ENCODE assay signal across 8 cellular contexts in the genomic region with DNA sequence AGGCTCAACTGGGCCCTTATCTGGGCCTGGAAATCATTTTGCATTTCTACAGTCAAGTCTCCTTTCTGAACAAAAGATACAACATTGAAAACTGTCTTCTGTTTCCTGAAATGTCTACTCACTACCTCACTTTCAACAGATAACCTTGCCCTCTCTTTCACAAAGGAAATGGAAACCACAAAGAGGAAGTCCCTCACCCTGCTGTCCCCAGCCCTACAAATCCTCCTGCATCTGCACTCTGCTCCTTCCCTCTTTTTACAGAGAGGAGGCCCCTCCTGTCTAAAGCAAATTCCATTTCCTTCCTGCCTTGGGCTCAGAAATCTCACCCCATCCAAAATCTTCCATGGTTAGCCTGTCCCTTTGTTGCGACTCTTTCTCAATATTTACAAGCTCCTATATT. TPM values are rescaled to one million over a fixed set of nuclear protein-coding genes. Genes with fewer than 3 reads are reported as not detected.
DNase-seq lines count a peak whose midpoint lies in the region; ATAC-seq and TF ChIP-seq lines count a peak whose summit lies in the region.

No MANE protein-coding gene starts in this region.

- CTCF ChIA-PET in naive thymus-derived CD4-positive, alpha-beta T cell (lab: Charles Lee) = interaction anchor here (1.0 kb wide), 1 partner anchor 70 kb away, joined by 3 read pairs; no protein-coding TSS in a partner anchor

- peak; percentile 95 for ATAC-seq in HG02798 (IDR thresholded peaks at IDR 0.05; ENCODE audit: poor library complexity, unreplicated experiment)
- ATAC-seq in naive thymus-derived CD4-positive, alpha-beta T cell = peak; percentile 91

- H3K27ac ChIP-seq in naive thymus-derived CD4-positive, alpha-beta T cell (ENCODE audit: low read depth, low read length) = peak overlapping the region; percentile 26
- no peak overlapping the region for H3K27ac ChIP-seq in colonic mucosa

- POLR2A ChIA-PET in naive thymus-derived CD4-positive, alpha-beta T cell (lab: Charles Lee) = no interaction called here

- in situ Hi-C loops in GM13977 (cut with MboI; ENCODE audit: low pct_unique_long_range_greater_than_20kb, low sequenced_read_pairs, unreplicated experiment) = no loop called here

- no peaks in the 10 kb centered on the region for H3K27me3 Mint-ChIP-seq in activated CD4-positive, alpha-beta T cell treated with anti-CD3 and anti-CD28 coated beads, Interleukin-2, amount 10 ng/mL, durations not matched to agents 24 days and 14 days
- no peaks in the 10 kb centered on the region for H3K27me3 Mint-ChIP-seq in naive thymus-derived CD4-positive, alpha-beta T cell

- TF ChIP-seq CTCF in GM13977 (IDR thresholded peaks at IDR 0.05; ENCODE audit: extremely low read depth, insufficient read depth, missing control alignments) (no peak), colonic mucosa (IDR thresholded peaks at IDR 0.05) (no peak)

- peak overlapping the region; percentile 25 for H3K4me3 ChIP-seq in naive thymus-derived CD4-positive, alpha-beta T cell (ENCODE audit: low read length)
- H3K4me3 ChIP-seq in colonic mucosa = no peak overlapping the region

- H3K27me3 ChIP-seq in naive thymus-derived CD4-positive, alpha-beta T cell (ENCODE audit: control insufficient read depth in 2 of 2, insufficient read depth in 2 of 2, low read length in 2 of 2) = no peaks in the 10 kb centered on the region
- no peaks in the 10 kb centered on the region for H3K27me3 ChIP-seq in colonic mucosa

- intact Hi-C loops in activated CD4-positive, alpha-beta T cell treated with anti-CD3 and anti-CD28 coated beads, Interleukin-2, amount 10 ng/mL, durations not matched to agents 24 days and 14 days (cut with micrococcal nuclease) = loop anchor here (1.0 kb wide), 2 partner anchors 9 to 222 kb away; no protein-coding TSS in a partner anchor
- intact Hi-C loops in naive thymus-derived CD4-positive, alpha-beta T cell (cut with micrococcal nuclease) = loop anchor here (1.0 to 5.0 kb wide), 4 partner anchors 10 to 572 kb away; partner anchors contain the start of gene RPGR (in 1 of the 2)
- intact Hi-C loops in colonic mucosa (cut with DNase I) = loop anchor here (5.0 kb wide), 1 partner anchor 417 kb away; no protein-coding TSS in a partner anchor

- H3K9me3 Mint-ChIP-seq in activated CD4-positive, alpha-beta T cell treated with anti-CD3 and anti-CD28 coated beads, Interleukin-2, amount 10 ng/mL, durations not matched to agents 24 days and 14 days = peaks cover 2% of the 10 kb centered on the region
- peaks cover 0 to 13% (median 0%) of the 10 kb centered on the region in 11 donors for H3K9me3 Mint-ChIP-seq in naive thymus-derived CD4-positive, alpha-beta T cell

- no peak overlapping the region for H3K27ac Mint-ChIP-seq in activated CD4-positive, alpha-beta T cell treated with anti-CD3 and anti-CD28 coated beads, Interleukin-2, amount 10 ng/mL, durations not matched to agents 24 days and 14 days
- H3K27ac Mint-ChIP-seq in naive thymus-derived CD4-positive, alpha-beta T cell = no peak overlapping the region

- H3K4me3 Mint-ChIP-seq in activated CD4-positive, alpha-beta T cell treated with anti-CD3 and anti-CD28 coated beads, Interleukin-2, amount 10 ng/mL, durations not matched to agents 24 days and 14 days = no peak overlapping the region
- H3K4me3 Mint-ChIP-seq in naive thymus-derived CD4-positive, alpha-beta T cell = no peak overlapping the region

- peaks cover 10% of the 10 kb centered on the region for H3K4me1 Mint-ChIP-seq in activated CD4-positive, alpha-beta T cell treated with anti-CD3 and anti-CD28 coated beads, Interleukin-2, amount 10 ng/mL, durations not matched to agents 24 days and 14 days
- peaks cover 0 to 18% (median 6%) of the 10 kb centered on the region in 7 donors for H3K4me1 Mint-ChIP-seq in naive thymus-derived CD4-positive, alpha-beta T cell

- no peak overlapping the region for H3K9ac ChIP-seq in colonic mucosa (ENCODE audit: low read depth in 2 of 2, low read length in 2 of 2)

- H3K9me3 ChIP-seq in naive thymus-derived CD4-positive, alpha-beta T cell (ENCODE audit: control insufficient read depth in 2 of 3, low read length in 3 of 3) = no peaks in the 10 kb centered on the region
- no peaks in the 10 kb centered on the region for H3K9me3 ChIP-seq in colonic mucosa

- H3K36me3 Mint-ChIP-seq in activated CD4-positive, alpha-beta T cell treated with anti-CD3 and anti-CD28 coated beads, Interleukin-2, amount 10 ng/mL, durations not matched to agents 24 days and 14 days (ENCODE audit: low read depth) = peaks cover 2% of the 10 kb centered on the region
- H3K36me3 Mint-ChIP-seq in naive thymus-derived CD4-positive, alpha-beta T cell = peaks cover 0 to 10% (median 0%) of the 10 kb centered on the region in 5 donors

- peaks cover 37% of the 10 kb centered on the region in 2 donors for H3K4me1 ChIP-seq in naive thymus-derived CD4-positive, alpha-beta T cell (ENCODE audit: control insufficient read depth in 2 of 2, insufficient read depth in 2 of 2, low read length in 2 of 2)
- H3K4me1 ChIP-seq in colonic mucosa = no peaks in the 10 kb centered on the region

- H3K36me3 ChIP-seq in naive thymus-derived CD4-positive, alpha-beta T cell (ENCODE audit: control insufficient read depth in 2 of 3, insufficient read depth in 3 of 3, low read length in 3 of 3) = no peaks in the 10 kb centered on the region
- H3K36me3 ChIP-seq in colonic mucosa = no peaks in the 10 kb centered on the region

- peak; percentile 76 for DNase-seq in activated CD4-positive, alpha-beta T cell treated with anti-CD3 and anti-CD28 coated beads, Interleukin-2, amount 10 ng/mL, durations not matched to agents 24 days and 14 days
- DNase-seq in activated CD4-positive, alpha-beta T cell treated with anti-CD3 and anti-CD28 coated beads for 4 hours = no peak
- peak; percentile 98 for DNase-seq in NOMO-1 treated with DMSO at 0.1 percent for 48 hours (lab: John Stamatoyannopoulos, UW; ENCODE audit: unreplicated experiment)
- DNase-seq in naive thymus-derived CD4-positive, alpha-beta T cell = peak in 6 of 9 donors; percentile 15 to 53 (median 44)
- DNase-seq in GM13977 (ENCODE audit: low spot score) = no peak
- DNase-seq in colonic mucosa = no peak
- no peak for DNase-seq in COLO668 (lab: John Stamatoyannopoulos, UW; ENCODE audit: unreplicated experiment)

RNA-seq across cellular contexts. Expression of gene CYBB, which starts 24.8 kb away (rescaled TPM):
- total RNA-seq in activated CD4-positive, alpha-beta T cell treated with anti-CD3 and anti-CD28 coated beads, Interleukin-2, amount 10 ng/mL, durations not matched to agents 24 days and 14 days = not detected in 2 replicates
- total RNA-seq in naive thymus-derived CD4-positive, alpha-beta T cell = 100 to 1,000 TPM in 1 of 5 experiments, 10 to 100 TPM in 1, 1 to 10 TPM in 2, not detected in 1; 7.8 to 223 (median 15.7) TPM
- under 1 TPM; 0.33 to 0.38 TPM for polyA plus RNA-seq in naive thymus-derived CD4-positive, alpha-beta T cell
- 10 to 100 TPM in 1 of 2 donors, 1 to 10 TPM in 1; 7.7 to 18.6 TPM for total RNA-seq in colonic mucosa

Comparison
In these comparisons a context has a peak if more than half of its experiments do, and no peak if none do; other contexts are left out.
1. DNase-seq: peak in activated CD4-positive, alpha-beta T cell treated with anti-CD3 and anti-CD28 coated beads, Interleukin-2, amount 10 ng/mL, durations not matched to agents 24 days and 14 days (single experiment), NOMO-1 treated with DMSO at 0.1 percent for 48 hours (single experiment) and naive thymus-derived CD4-positive, alpha-beta T cell (6 of 9); none in activated CD4-positive, alpha-beta T cell treated with anti-CD3 and anti-CD28 coated beads for 4 hours (0 of 2), GM13977 (single experiment), colonic mucosa (single experiment) and COLO668 (single experiment).